Comparison of ENCODE assay signal across 10 cellular contexts in genomic region chr1:215001419-215002021, GRCh38.
DNase-seq lines count a peak whose midpoint lies in the region; ATAC-seq and TF ChIP-seq lines count a peak whose summit lies in the region.
"Had no signal": no experiment of that assay in that cellular context is flagged by ENCODE, and none has a peak within 500 bp of the region (broad histone marks: within the 10 kb centered on the region; RNA-seq: fewer than 3 reads in every experiment).

No MANE protein-coding gene starts in this region.

- H3K27me3 ChIP-seq in WERI-Rb-1 (ENCODE audit: insufficient read depth, low read depth, severe bottlenecking) = no peaks in the 10 kb centered on the region
- H3K27me3 ChIP-seq: sigmoid colon had no signal

- no peaks in the 10 kb centered on the region for H3K27me3 Mint-ChIP-seq in central memory CD8-positive, alpha-beta T cell

- H3K36me3 Mint-ChIP-seq in central memory CD8-positive, alpha-beta T cell (ENCODE audit: insufficient read depth) = no peaks in the 10 kb centered on the region

- H3K9me3 ChIP-seq in WERI-Rb-1 (ENCODE audit: severe bottlenecking) = no peaks in the 10 kb centered on the region
- H3K9me3 ChIP-seq: sigmoid colon had no signal

- H3K36me3 ChIP-seq in WERI-Rb-1 = no peaks in the 10 kb centered on the region
- H3K36me3 ChIP-seq: sigmoid colon had no signal

- TF ChIP-seq CTCF in WERI-Rb-1 (IDR thresholded peaks at IDR 0.05; ENCODE audit: low read depth, low read length) = no peak

- H3K9me3 Mint-ChIP-seq in central memory CD8-positive, alpha-beta T cell = peaks cover 11% of the 10 kb centered on the region

- H3K4me1 Mint-ChIP-seq in central memory CD8-positive, alpha-beta T cell = no peaks in the 10 kb centered on the region

- H3K27ac ChIP-seq in WERI-Rb-1 = no peak overlapping the region
- H3K27ac ChIP-seq: sigmoid colon had no signal

- H3K4me3 Mint-ChIP-seq in central memory CD8-positive, alpha-beta T cell = no peak overlapping the region

- DNase-seq in central memory CD8-positive, alpha-beta T cell (ENCODE audit: low spot score in 2 of 2) = no peak
- DNase-seq in activated T-cell treated with anti-CD3 and anti-CD28 coated beads for 4 hours (no peak), DMS53 (lab: John Stamatoyannopoulos, UW) (no peak), WERI-Rb-1 (no peak), HT-29 (ENCODE audit: low spot score) (no peak)
- DNase-seq: NCI-H526, sigmoid colon had no signal

- H3K27ac Mint-ChIP-seq in central memory CD8-positive, alpha-beta T cell (ENCODE audit: low read depth) = peak overlapping the region; percentile 4

- no peak overlapping the region for H3K4me3 ChIP-seq in WERI-Rb-1 (ENCODE audit: low read depth, low read length)
- H3K4me3 ChIP-seq: sigmoid colon had no signal

- peak; percentile 93 for ATAC-seq in GM19023 (IDR thresholded peaks at IDR 0.05; ENCODE audit: unreplicated experiment)
- ATAC-seq in GM21825 (IDR thresholded peaks at IDR 0.05; ENCODE audit: unreplicated experiment) = peak; percentile 76
- peak; percentile 96 for ATAC-seq in HG03378 (IDR thresholded peaks at IDR 0.05; ENCODE audit: unreplicated experiment)
- ATAC-seq in central memory CD8-positive, alpha-beta T cell (replicated peaks; ENCODE audit: extremely low read depth, poor library complexity, severe bottlenecking) = no peak
